Comparison of ENCODE assay signal across 7 cellular contexts in the genomic region with DNA sequence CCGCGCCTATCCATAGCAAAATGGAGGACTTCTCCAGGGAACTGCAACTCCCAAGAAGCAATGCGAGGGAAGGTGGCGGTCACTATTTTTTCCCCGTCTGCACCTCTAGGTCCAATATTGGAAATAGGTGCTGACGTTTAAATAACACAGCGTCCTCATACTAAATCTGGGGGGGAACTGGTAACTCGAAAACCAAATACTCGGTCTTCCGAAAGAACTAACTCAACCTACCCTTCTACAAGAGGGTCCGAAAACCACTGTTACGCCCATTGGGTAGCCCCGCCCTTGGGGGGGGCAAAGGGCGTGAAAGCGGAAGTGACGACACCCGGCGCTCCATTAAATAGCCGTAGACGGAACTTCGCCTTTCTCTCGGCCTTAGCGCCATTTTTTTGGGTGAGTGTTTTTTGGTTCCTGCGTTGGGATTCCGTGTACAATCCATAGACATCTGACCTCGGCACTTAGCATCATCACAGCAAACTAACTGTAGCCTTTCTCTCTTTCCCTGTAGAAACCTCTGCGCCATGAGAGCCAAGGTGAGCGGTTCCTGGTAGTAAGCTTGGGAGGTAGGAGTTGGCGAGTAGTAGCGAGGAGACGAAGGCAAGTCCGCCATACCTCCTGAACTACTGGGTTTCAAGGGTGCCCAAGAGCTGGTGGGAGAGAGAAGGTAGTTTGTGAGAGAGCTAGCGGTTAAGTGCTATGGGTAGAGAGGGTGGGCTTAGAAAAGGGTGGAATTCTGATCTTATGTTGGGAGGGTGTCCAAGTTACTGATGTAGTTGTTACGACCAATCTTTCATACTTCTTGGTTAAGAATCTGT. TPM values are rescaled to one million over a fixed set of nuclear protein-coding genes. Genes with fewer than 3 reads are reported as not detected.
DNase-seq lines count a peak whose midpoint lies in the region; ATAC-seq, FAIRE-seq and TF ChIP-seq lines count a peak whose summit lies in the region.

A gene (plus strand): TSS at position 367 of the 815 bp plus-strand sequence.

- H3K9ac ChIP-seq in iPS-20b (ENCODE audit: low read depth, low read length) = peak within 1 kb of the TSS; percentile 100

- H3K27me3 ChIP-seq in breast epithelium (no peaks in the 10 kb centered on the region), iPS-20b (ENCODE audit: insufficient read depth, low read length) (no peaks in the 10 kb centered on the region), small intestine (ENCODE audit: control insufficient read depth in 2 of 2, insufficient read depth in 2 of 2, low read length in 2 of 2) (no peaks in the 10 kb centered on the region)

- no peaks in the 10 kb centered on the region for H3K36me3 ChIP-seq in breast epithelium
- peaks cover 52% of the 10 kb centered on the region for H3K36me3 ChIP-seq in iPS-20b (ENCODE audit: insufficient read depth, low read depth, low read length)
- H3K36me3 ChIP-seq in small intestine (ENCODE audit: control insufficient read depth in 2 of 2, insufficient read depth in 2 of 2, low read length in 2 of 2) = peaks cover 7 to 11% of the 10 kb centered on the region in 2 donors

- no peak for TF ChIP-seq CTCF in VCaP (conservative IDR thresholded peaks at IDR 0.05)
- peak in 1 of 3 donors; percentile 47 for TF ChIP-seq CTCF in breast epithelium (IDR thresholded peaks at IDR 0.05)

- peaks cover 5 to 8% of the 10 kb centered on the region in 2 donors for H3K4me1 ChIP-seq in breast epithelium
- peaks cover 10% of the 10 kb centered on the region; the same call in 1 of the 2 replicates for H3K4me1 ChIP-seq in iPS-20b (ENCODE audit: insufficient read depth, low read length)
- peaks cover 0 to 5% of the 10 kb centered on the region in 2 donors for H3K4me1 ChIP-seq in small intestine (ENCODE audit: control insufficient read depth in 2 of 2, insufficient read depth in 1 of 2, low read depth in 1 of 2, low read length in 1 of 2)

- intact Hi-C loops in breast epithelium (cut with DNase I; ENCODE audit: low total_unique reads) = no loop called here

- TF ChIP-seq POLR2A in GM18526 (IDR thresholded peaks at IDR 0.05; ENCODE audit: extremely low read depth, insufficient read length) (peak; percentile 99), breast epithelium (IDR thresholded peaks at IDR 0.05) (peak; percentile 99)

- WGBS in small intestine, 3 donors = 0 to 1% (median 0%) methylated on average over 34 of the region's 34 CpGs

- DNase-seq in NCI-H2227 (lab: John Stamatoyannopoulos, UW; ENCODE audit: unreplicated experiment) = peak; percentile 93
- DNase-seq in breast epithelium (ENCODE audit: low spot score in 2 of 2) = peak; percentile 94 to 96
- peak; percentile 96 for DNase-seq in small intestine

- ATAC-seq in HG03108 (IDR thresholded peaks at IDR 0.05; ENCODE audit: unreplicated experiment) = peak; percentile 34

- H3K9me3 ChIP-seq in breast epithelium (no peaks in the 10 kb centered on the region), iPS-20b (ENCODE audit: insufficient read depth, low read depth, low read length) (no peaks in the 10 kb centered on the region), small intestine (ENCODE audit: control insufficient read depth, low read depth) (no peaks in the 10 kb centered on the region)

- H3K27ac ChIP-seq in VCaP = peak within 1 kb of the TSS; percentile 98
- peak within 1 kb of the TSS; percentile 96 to 98 for H3K27ac ChIP-seq in breast epithelium
- H3K27ac ChIP-seq in iPS-20b (ENCODE audit: low read length) = peak within 1 kb of the TSS; percentile 88
- H3K27ac ChIP-seq in small intestine (ENCODE audit: low read depth in 1 of 2, low read length in 1 of 2) = peak within 1 kb of the TSS; percentile 96 to 99

- FAIRE-seq in small intestine (lab: Jason Lieb, UNC) = no peak

- peak within 1 kb of the TSS; percentile 75 to 81 (median 80) for H3K4me3 ChIP-seq in breast epithelium
- H3K4me3 ChIP-seq in iPS-20b (ENCODE audit: low read length) = peak within 1 kb of the TSS; percentile 97
- peak within 1 kb of the TSS; percentile 74 to 76 for H3K4me3 ChIP-seq in small intestine (ENCODE audit: low read depth in 1 of 2, low read length in 2 of 2)

RNA-seq across cellular contexts. Expression of the gene that starts here (rescaled TPM):
- 1,000 to 10,000 TPM; 3,675 to 5,580 (median 4,429) TPM for total RNA-seq in breast epithelium
- polyA plus RNA-seq in small intestine = 1,000 to 10,000 TPM; 3,267 to 7,277 (median 6,102) TPM

Comparison
In these comparisons a context has a peak if more than half of its experiments do, and no peak if none do; other contexts are left out.
1. Peak in every context shown above with its lines: DNase-seq, ATAC-seq, H3K4me3 ChIP-seq and H3K27ac ChIP-seq.